In the genomic region with DNA sequence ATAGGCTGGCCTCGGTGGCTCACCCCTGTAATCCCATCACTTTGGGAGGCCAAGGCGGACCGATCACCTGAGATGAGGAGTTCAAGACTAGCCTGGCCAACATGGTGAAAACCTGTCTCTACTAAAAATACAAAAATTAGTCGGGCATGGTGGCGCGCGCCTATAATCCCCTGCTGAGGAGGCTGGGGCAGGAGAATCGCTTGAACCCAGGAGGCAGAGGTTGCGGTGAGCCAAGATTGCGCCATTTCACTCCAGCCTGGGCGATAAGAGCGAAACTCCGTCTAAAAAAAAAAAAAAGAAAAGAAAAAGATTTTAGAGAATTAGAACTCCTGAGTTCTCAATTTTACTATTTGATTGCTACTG, we compare ENCODE assay signal across 8 cellular contexts. TPM values are rescaled to one million over a fixed set of nuclear protein-coding genes. Genes with fewer than 3 reads are reported as not detected.
DNase-seq lines count a peak whose midpoint lies in the region; ATAC-seq and TF ChIP-seq lines count a peak whose summit lies in the region.
"Not testable (repeated sequence)": the region's sequence is repeated elsewhere in the genome, so short reads cannot be mapped to it uniquely, and the experiment has no call there.

No MANE protein-coding gene starts in this region.

- H3K9ac ChIP-seq in HUES6 (ENCODE audit: low read length); iPS-18a (ENCODE audit: low read length): not testable (repeated sequence)

- DNase-seq in CD4-positive, CD25-positive, alpha-beta regulatory T cell; T-helper 2 cell treated with Interferon-gamma antibody and Interleukin-4, amounts not matched to agents 5 μg/mL and 100 μg/mL, for 36 hours (ENCODE audit: low spot score); activated naive CD4-positive, alpha-beta T cell treated with anti-CD3 and anti-CD28 coated beads, Interleukin-2, amount 50 U/mL, for 72 hours (ENCODE audit: low spot score in 2 of 2); effector memory CD8-positive, alpha-beta T cell; nephron progenitor cell; thoracic aorta (ENCODE audit: low spot score): not testable (repeated sequence)

- not testable (repeated sequence) for TF ChIP-seq CTCF in nephron progenitor cell (IDR thresholded peaks at IDR 0.05); thoracic aorta (IDR thresholded peaks at IDR 0.05)

- H3K27ac Mint-ChIP-seq in CD4-positive, CD25-positive, alpha-beta regulatory T cell; nephron progenitor cell: not testable (repeated sequence)
- peak overlapping the region; percentile 99 for H3K27ac Mint-ChIP-seq in T-helper 2 cell treated with Interferon-gamma antibody and Interleukin-4, amounts not matched to agents 5 μg/mL and 100 μg/mL, for 36 hours
- peak overlapping the region; percentile 68 to 100 for H3K27ac Mint-ChIP-seq in activated naive CD4-positive, alpha-beta T cell treated with anti-CD3 and anti-CD28 coated beads, Interleukin-2, amount 50 U/mL, for 72 hours
- H3K27ac Mint-ChIP-seq in effector memory CD8-positive, alpha-beta T cell = peak overlapping the region in 1 of 2 donors; percentile 99

- H3K36me3 Mint-ChIP-seq in CD4-positive, CD25-positive, alpha-beta regulatory T cell = peaks cover 26% of the 10 kb centered on the region
- H3K36me3 Mint-ChIP-seq in T-helper 2 cell treated with Interferon-gamma antibody and Interleukin-4, amounts not matched to agents 5 μg/mL and 100 μg/mL, for 36 hours (ENCODE audit: low read depth) = peaks cover 53% of the 10 kb centered on the region
- H3K36me3 Mint-ChIP-seq in activated naive CD4-positive, alpha-beta T cell treated with anti-CD3 and anti-CD28 coated beads, Interleukin-2, amount 50 U/mL, for 72 hours = peaks cover 44 to 57% of the 10 kb centered on the region in 2 donors
- H3K36me3 Mint-ChIP-seq in effector memory CD8-positive, alpha-beta T cell (ENCODE audit: insufficient read depth) = peaks cover 59% of the 10 kb centered on the region
- H3K36me3 Mint-ChIP-seq in nephron progenitor cell (ENCODE audit: low read depth) = peaks cover 46% of the 10 kb centered on the region

- not testable (repeated sequence) for H3K27me3 ChIP-seq in CD4-positive, CD25-positive, alpha-beta regulatory T cell (ENCODE audit: control insufficient read depth, insufficient read depth, low read length); HUES6 (ENCODE audit: control insufficient read depth, insufficient read depth, low read length); iPS-18a (ENCODE audit: control insufficient read depth, insufficient read depth, low read length); thoracic aorta (replicated peaks; ENCODE audit: insufficient read depth)

- not testable (repeated sequence) for ATAC-seq in CD4-positive, CD25-positive, alpha-beta regulatory T cell (ENCODE audit: low read depth in 2 of 2); activated naive CD4-positive, alpha-beta T cell treated with anti-CD3 and anti-CD28 coated beads, Interleukin-2, amount 50 U/mL, for 72 hours; effector memory CD8-positive, alpha-beta T cell (replicated peaks); thoracic aorta (ENCODE audit: insufficient number of reproducible peaks, low FRiP score, low read depth)

- H3K4me1 ChIP-seq in CD4-positive, CD25-positive, alpha-beta regulatory T cell (ENCODE audit: control insufficient read depth, insufficient read depth, low read length, poor library complexity, severe bottlenecking) = peaks cover 53% of the 10 kb centered on the region
- H3K4me1 ChIP-seq in HUES6 (ENCODE audit: control insufficient read depth, insufficient read depth, low read length) (peaks cover 10% of the 10 kb centered on the region), thoracic aorta (ENCODE audit: control insufficient read depth in 1 of 2, low read depth in 2 of 2) (peaks cover 38 to 40% of the 10 kb centered on the region in 2 donors)
- not testable (repeated sequence) for H3K4me1 ChIP-seq in iPS-18a (ENCODE audit: control insufficient read depth, low read depth, low read length)

- H3K27me3 Mint-ChIP-seq in CD4-positive, CD25-positive, alpha-beta regulatory T cell; T-helper 2 cell treated with Interferon-gamma antibody and Interleukin-4, amounts not matched to agents 5 μg/mL and 100 μg/mL, for 36 hours (ENCODE audit: low read depth); effector memory CD8-positive, alpha-beta T cell; nephron progenitor cell (ENCODE audit: low read depth, poor library complexity): not testable (repeated sequence)

- peaks cover 19 to 62% (median 37%) of the 10 kb centered on the region in 4 donors for H3K4me1 Mint-ChIP-seq in CD4-positive, CD25-positive, alpha-beta regulatory T cell
- peaks cover 32% of the 10 kb centered on the region for H3K4me1 Mint-ChIP-seq in T-helper 2 cell treated with Interferon-gamma antibody and Interleukin-4, amounts not matched to agents 5 μg/mL and 100 μg/mL, for 36 hours (ENCODE audit: low read depth)
- H3K4me1 Mint-ChIP-seq in effector memory CD8-positive, alpha-beta T cell (ENCODE audit: low read depth in 2 of 2) = peaks cover 34 to 48% of the 10 kb centered on the region in 2 donors
- H3K4me1 Mint-ChIP-seq in nephron progenitor cell = peaks cover 45% of the 10 kb centered on the region

- not testable (repeated sequence) for H3K9me3 ChIP-seq in CD4-positive, CD25-positive, alpha-beta regulatory T cell (ENCODE audit: control insufficient read depth in 2 of 2, low read length in 2 of 2); HUES6 (ENCODE audit: control insufficient read depth, insufficient read depth, low read depth, low read length); iPS-18a (ENCODE audit: control insufficient read depth, low read depth, low read length); thoracic aorta

- not testable (repeated sequence) for H3K4me3 ChIP-seq in CD4-positive, CD25-positive, alpha-beta regulatory T cell (ENCODE audit: low read depth, low read length)
- peak overlapping the region; percentile 94 for H3K4me3 ChIP-seq in HUES6 (ENCODE audit: low read depth, low read length)
- peak overlapping the region; percentile 76 for H3K4me3 ChIP-seq in iPS-18a (ENCODE audit: low read length)
- peak overlapping the region; percentile 100 for H3K4me3 ChIP-seq in thoracic aorta

- H3K27ac ChIP-seq in CD4-positive, CD25-positive, alpha-beta regulatory T cell (ENCODE audit: insufficient read depth, low read length, poor library complexity, severe bottlenecking); HUES6 (ENCODE audit: low read depth, low read length); iPS-18a (ENCODE audit: low read length); thoracic aorta: not testable (repeated sequence)

- H3K36me3 ChIP-seq in CD4-positive, CD25-positive, alpha-beta regulatory T cell (ENCODE audit: control insufficient read depth, insufficient read depth, low read length) = peaks cover 25% of the 10 kb centered on the region
- peaks cover 57% of the 10 kb centered on the region for H3K36me3 ChIP-seq in HUES6 (ENCODE audit: control insufficient read depth, insufficient read depth, low read length)
- peaks cover 36% of the 10 kb centered on the region for H3K36me3 ChIP-seq in iPS-18a (ENCODE audit: control insufficient read depth, low read depth, low read length)
- H3K36me3 ChIP-seq in thoracic aorta = peaks cover 20% of the 10 kb centered on the region

- H3K9me3 Mint-ChIP-seq in CD4-positive, CD25-positive, alpha-beta regulatory T cell; T-helper 2 cell treated with Interferon-gamma antibody and Interleukin-4, amounts not matched to agents 5 μg/mL and 100 μg/mL, for 36 hours; activated naive CD4-positive, alpha-beta T cell treated with anti-CD3 and anti-CD28 coated beads, Interleukin-2, amount 50 U/mL, for 72 hours; effector memory CD8-positive, alpha-beta T cell; nephron progenitor cell: not testable (repeated sequence)

- H3K4me3 Mint-ChIP-seq in CD4-positive, CD25-positive, alpha-beta regulatory T cell = peak overlapping the region; percentile 89 to 99 (median 95)
- H3K4me3 Mint-ChIP-seq in T-helper 2 cell treated with Interferon-gamma antibody and Interleukin-4, amounts not matched to agents 5 μg/mL and 100 μg/mL, for 36 hours = peak overlapping the region; percentile 92
- H3K4me3 Mint-ChIP-seq in effector memory CD8-positive, alpha-beta T cell = peak overlapping the region; percentile 93 to 96
- H3K4me3 Mint-ChIP-seq in nephron progenitor cell = peak overlapping the region; percentile 92

RNA-seq across cellular contexts. Expression of a gene that starts 2.0 kb away (rescaled TPM):
- 101 TPM for total RNA-seq in CD4-positive, CD25-positive, alpha-beta regulatory T cell
- 10 to 100 TPM; 21.8 to 26.4 (median 23.3) TPM for polyA plus RNA-seq in CD4-positive, CD25-positive, alpha-beta regulatory T cell
- total RNA-seq in activated naive CD4-positive, alpha-beta T cell treated with anti-CD3 and anti-CD28 coated beads, Interleukin-2, amount 50 U/mL, for 72 hours = 100 to 1,000 TPM; 141 to 393 TPM
- total RNA-seq in thoracic aorta = 100 to 1,000 TPM in 1 of 2 donors, 10 to 100 TPM in 1; 62.0 to 101 TPM
